1 cellular context compared by ENCODE assay signal in the genomic region with DNA sequence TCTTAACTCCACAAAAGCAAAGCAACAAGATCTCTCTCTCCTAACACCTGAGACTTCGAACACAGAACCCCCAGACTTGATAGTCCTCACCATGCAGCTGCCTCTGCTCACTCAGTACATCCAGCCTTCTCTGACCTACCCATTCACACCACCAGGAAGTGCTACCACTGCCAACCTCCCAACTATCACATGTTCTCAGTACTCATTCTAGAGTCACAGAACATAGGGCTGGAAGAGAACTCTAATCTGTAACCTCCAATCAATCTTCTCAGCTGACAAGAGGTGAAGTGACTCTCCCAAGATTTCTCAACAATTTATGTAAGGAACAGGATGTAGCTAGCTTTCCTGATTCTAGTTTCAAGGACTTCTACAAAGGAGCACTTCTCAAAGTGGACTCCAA.
A peak's percentile ranks its signal among the peaks of the same experiment; 100 is the strongest.
TF ChIP-seq lines count a peak whose summit lies in the region.

No MANE protein-coding gene starts in this region.

TF ChIP-seq in K562, 482 proteins besides CTCF, POLR2A, EP300 and RAD21:
- TF ChIP-seq USF2 (CRISPR knock-in tag; IDR thresholded peaks at IDR 0.05), result no peak
- TF ChIP-seq TRIM24 (IDR thresholded peaks at IDR 0.05), result no peak
- no peak for TF ChIP-seq PRPF4 (IDR thresholded peaks at IDR 0.05; ENCODE audit: insufficient read depth, low read depth, low read length, poor library complexity, severe bottlenecking)
- TF ChIP-seq MTA1 (IDR thresholded peaks at IDR 0.05; ENCODE audit: borderline replicate concordance), result no peak
- TF ChIP-seq, protein P1, sequence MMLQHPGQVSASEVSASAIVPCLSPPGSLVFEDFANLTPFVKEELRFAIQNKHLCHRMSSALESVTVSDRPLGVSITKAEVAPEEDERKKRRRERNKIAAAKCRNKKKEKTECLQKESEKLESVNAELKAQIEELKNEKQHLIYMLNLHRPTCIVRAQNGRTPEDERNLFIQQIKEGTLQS (IDR thresholded peaks at IDR 0.05), result no peak
- TF ChIP-seq, protein P1 (CRISPR knock-in tag; conservative IDR thresholded peaks at IDR 0.05), result no peak
- TF ChIP-seq TGIF2 (CRISPR knock-in tag; IDR thresholded peaks at IDR 0.05), result no peak
- peak; percentile 89 for TF ChIP-seq MEIS2 (IDR thresholded peaks at IDR 0.05; ENCODE audit: partially characterized antibody)
- TF ChIP-seq ARNT (IDR thresholded peaks at IDR 0.05), result no peak
- peak; percentile 82 for TF ChIP-seq PKNOX1 (IDR thresholded peaks at IDR 0.05)
- TF ChIP-seq ZC3H8 (IDR thresholded peaks at IDR 0.05), result no peak
- peak; percentile 26; the same call in 1 of the 2 replicates for TF ChIP-seq ELF1 (tag; IDR thresholded peaks at IDR 0.05)
- TF ChIP-seq PBX2 (CRISPR knock-in tag; IDR thresholded peaks at IDR 0.05; ENCODE audit: low read depth), result 0 out of 2 replicates have a peak, but pooled peaks have one; percentile 16
- TF ChIP-seq PBX2 (tag; conservative IDR thresholded peaks at IDR 0.05; ENCODE audit: low read depth), result peak; percentile 87
